In the genomic region with DNA sequence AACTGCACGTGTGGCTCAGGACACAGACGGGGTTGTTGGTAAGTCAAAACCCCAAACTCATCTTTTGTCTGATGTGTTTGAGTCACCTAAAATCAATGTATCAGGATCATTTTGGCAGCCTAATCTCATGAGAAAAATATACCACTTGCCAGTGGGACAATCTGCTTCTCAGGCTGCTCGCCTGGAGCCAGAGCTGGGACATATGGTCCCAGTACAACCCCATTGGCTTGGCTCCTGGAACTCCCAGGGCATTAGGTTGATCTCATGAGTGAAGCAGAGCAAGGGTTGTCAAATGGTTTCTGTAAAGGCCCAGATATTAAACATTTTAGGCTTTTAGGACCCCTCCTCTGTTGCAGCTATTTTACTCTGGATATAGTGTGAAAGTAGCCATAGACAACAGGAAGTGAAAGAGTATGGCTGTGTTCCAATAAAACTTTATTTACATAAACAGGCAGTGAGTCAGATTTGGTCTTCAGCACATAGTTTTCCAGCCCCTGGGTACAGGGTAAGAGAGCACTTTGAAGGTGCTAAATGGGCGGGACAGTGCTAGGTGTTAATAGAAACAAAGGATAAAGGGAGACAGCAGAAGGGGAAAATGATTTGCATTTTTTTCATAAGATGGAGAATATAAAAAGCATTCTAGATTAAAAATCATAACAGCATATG, we compare ENCODE assay signal across 26 cellular contexts.
DNase-seq lines count a peak whose midpoint lies in the region; ATAC-seq and TF ChIP-seq lines count a peak whose summit lies in the region.
"Had no signal": no experiment of that assay in that cellular context is flagged by ENCODE, and none has a peak within 500 bp of the region (broad histone marks: within the 10 kb centered on the region; RNA-seq: fewer than 3 reads in every experiment).

No MANE protein-coding gene starts in this region.

- no peak overlapping the region for H3K4ac ChIP-seq in mesenchymal stem cell (ENCODE audit: low read depth in 1 of 2, low read length in 2 of 2)

- H3K4me3 ChIP-seq in MG63 (no peak overlapping the region), RWPE2 (ENCODE audit: severe bottlenecking) (no peak overlapping the region), mesenchymal stem cell (ENCODE audit: insufficient read depth in 1 of 2, low read depth in 1 of 2, low read length in 2 of 2) (no peak overlapping the region)
- H3K4me3 ChIP-seq: adrenal gland, skin epidermis, tibial nerve had no signal

- H3K27me3 ChIP-seq in MG63 = no peaks in the 10 kb centered on the region
- H3K27me3 ChIP-seq in RWPE2 (ENCODE audit: insufficient read depth, poor library complexity, severe bottlenecking) = no peaks in the 10 kb centered on the region
- peaks cover 0 to 12% of the 10 kb centered on the region in 2 experiments for H3K27me3 ChIP-seq in mesenchymal stem cell (ENCODE audit: control insufficient read depth in 1 of 2, insufficient read depth in 1 of 2, low read length in 2 of 2)
- H3K27me3 ChIP-seq: adrenal gland, brain microvascular endothelial cell, tibial nerve had no signal

- H3K4me2 ChIP-seq in mesenchymal stem cell (ENCODE audit: low read length, poor library complexity, severe bottlenecking) = no peak overlapping the region

- no peak overlapping the region for H3K18ac ChIP-seq in mesenchymal stem cell (ENCODE audit: low read depth in 1 of 2, low read length in 2 of 2)

- H2BK12ac ChIP-seq in mesenchymal stem cell (ENCODE audit: low read length in 2 of 2) = peak overlapping the region in 1 of 2 experiments; percentile 54

- no peak overlapping the region for H3K27ac ChIP-seq in RWPE2 (ENCODE audit: poor library complexity, severe bottlenecking)
- no peak overlapping the region for H3K27ac ChIP-seq in mesenchymal stem cell (ENCODE audit: low read length, poor library complexity, severe bottlenecking)
- H3K27ac ChIP-seq: adrenal gland, brain microvascular endothelial cell, epithelial cell of prostate, skin epidermis, tibial nerve, WERI-Rb-1 had no signal

- H3K4me1 ChIP-seq in RWPE2 (ENCODE audit: insufficient read depth, poor library complexity, severe bottlenecking) = no peaks in the 10 kb centered on the region
- peaks cover 6% of the 10 kb centered on the region for H3K4me1 ChIP-seq in mesenchymal stem cell (ENCODE audit: control insufficient read depth, insufficient read depth, low read depth, low read length)
- H3K4me1 ChIP-seq: adrenal gland, tibial nerve had no signal

- TF ChIP-seq CTCF in RWPE2 (IDR thresholded peaks at IDR 0.05; ENCODE audit: poor library complexity, severe bottlenecking) = no peak

- peak overlapping the region in 1 of 2 experiments; percentile 28 for H3K14ac ChIP-seq in mesenchymal stem cell (ENCODE audit: low read length in 2 of 2)

- H3K4me1 Mint-ChIP-seq in activated CD8-positive, alpha-beta T cell treated with anti-CD3 and anti-CD28 coated beads, Interleukin-2, amount 10 ng/mL, durations not matched to agents 7 days and 5 days (ENCODE audit: low read depth) = no peaks in the 10 kb centered on the region

- no peaks in the 10 kb centered on the region for H3K9me3 Mint-ChIP-seq in activated CD8-positive, alpha-beta T cell treated with anti-CD3 and anti-CD28 coated beads, Interleukin-2, amount 10 ng/mL, durations not matched to agents 7 days and 5 days (ENCODE audit: insufficient read depth)
- H3K9me3 Mint-ChIP-seq: activated naive CD4-positive, alpha-beta T cell treated with anti-CD3 and anti-CD28 coated beads for 36 hours; activated T-helper 1 cell treated with anti-CD3 and anti-CD28 coated beads, Interleukin-12 subunit alpha, Interleukin-12 subunit beta, Interleukin-2, Interleukin-4 antibody, amounts not matched to agents 30 ng/mL and 10 ng/mL and 1 ng/mL, durations not matched to agents 14 hours and 24 hours and 36 hours had no signal

- H3K36me3 ChIP-seq in MG63 (no peaks in the 10 kb centered on the region), RWPE2 (ENCODE audit: low read depth) (no peaks in the 10 kb centered on the region), mesenchymal stem cell (ENCODE audit: control insufficient read depth in 1 of 2, insufficient read depth in 2 of 2, low read depth in 1 of 2, low read length in 2 of 2) (no peaks in the 10 kb centered on the region)
- H3K36me3 ChIP-seq: adrenal gland, brain microvascular endothelial cell, tibial nerve, WERI-Rb-1 had no signal

- DNase-seq in NCI-H2171 treated with DMSO at 0.1 percent for 48 hours (lab: John Stamatoyannopoulos, UW) = peak; percentile 17
- DNase-seq in NCI-H2171 (lab: John Stamatoyannopoulos, UW) = no peak
- peak; percentile 7 for DNase-seq in MG63
- no peak for DNase-seq in RWPE2 (ENCODE audit: low spot score)
- peak; percentile 27 for DNase-seq in mesenchymal stem cell
- DNase-seq in HT-29 (ENCODE audit: low spot score) = no peak
- DNase-seq in activated CD8-positive, alpha-beta T cell treated with anti-CD3 and anti-CD28 coated beads, Interleukin-2, amount 10 ng/mL, durations not matched to agents 7 days and 5 days = no peak
- no peak for DNase-seq in iPS-NIHi7 (ENCODE audit: extremely low spot score)
- DNase-seq: activated naive CD4-positive, alpha-beta T cell treated with anti-CD3 and anti-CD28 coated beads for 36 hours; adrenal gland; brain microvascular endothelial cell; COR-L47; DND-41; effector CD4-positive, alpha-beta T cell; Karpas-422; NCI-H1930; NCI-H2227 treated with DMSO at 0.1 percent for 48 hours; SHP77; T1000; WERI-Rb-1 had no signal

- no peak overlapping the region for H2BK120ac ChIP-seq in mesenchymal stem cell (ENCODE audit: low read depth, low read length)

- H3K23ac ChIP-seq in mesenchymal stem cell (ENCODE audit: low read length in 2 of 2) = no peak overlapping the region

- H2AK5ac ChIP-seq in mesenchymal stem cell (ENCODE audit: low read length, severe bottlenecking) = peak overlapping the region; percentile 19

- H3K27ac Mint-ChIP-seq in activated CD8-positive, alpha-beta T cell treated with anti-CD3 and anti-CD28 coated beads, Interleukin-2, amount 10 ng/mL, durations not matched to agents 7 days and 5 days = no peak overlapping the region
- H3K27ac Mint-ChIP-seq: activated naive CD4-positive, alpha-beta T cell treated with anti-CD3 and anti-CD28 coated beads for 36 hours; activated T-helper 1 cell treated with anti-CD3 and anti-CD28 coated beads, Interleukin-12 subunit alpha, Interleukin-12 subunit beta, Interleukin-2, Interleukin-4 antibody, amounts not matched to agents 30 ng/mL and 10 ng/mL and 1 ng/mL, durations not matched to agents 14 hours and 24 hours and 36 hours; natural killer cell treated with Interleukin-12 subunit alpha and Interleukin-12 subunit beta and Interleukin-15 and Interleukin-18, amount 100 ng/mL, for 72 hours; stimulated activated naive CD8-positive, alpha-beta T cell treated with anti-CD3 and anti-CD28 coated beads, Interleukin-15, Interleukin-2, amounts not matched to agents 100 ng/mL and 50 ng/mL, for 24 hours had no signal

- H2BK15ac ChIP-seq in mesenchymal stem cell (ENCODE audit: low read depth, poor library complexity, severe bottlenecking) = no peak overlapping the region

- H2BK5ac ChIP-seq in mesenchymal stem cell (ENCODE audit: low read depth, low read length, poor library complexity, severe bottlenecking) = no peak overlapping the region

- no peaks in the 10 kb centered on the region for H3K36me3 Mint-ChIP-seq in activated CD8-positive, alpha-beta T cell treated with anti-CD3 and anti-CD28 coated beads, Interleukin-2, amount 10 ng/mL, durations not matched to agents 7 days and 5 days (ENCODE audit: low read depth)
- H3K36me3 Mint-ChIP-seq: natural killer cell treated with Interleukin-12 subunit alpha and Interleukin-12 subunit beta and Interleukin-15 and Interleukin-18, amount 100 ng/mL, for 72 hours had no signal

- no peak overlapping the region for H3K4me3 Mint-ChIP-seq in activated CD8-positive, alpha-beta T cell treated with anti-CD3 and anti-CD28 coated beads, Interleukin-2, amount 10 ng/mL, durations not matched to agents 7 days and 5 days
- H3K4me3 Mint-ChIP-seq: activated naive CD4-positive, alpha-beta T cell treated with anti-CD3 and anti-CD28 coated beads for 36 hours; activated T-helper 1 cell treated with anti-CD3 and anti-CD28 coated beads, Interleukin-12 subunit alpha, Interleukin-12 subunit beta, Interleukin-2, Interleukin-4 antibody, amounts not matched to agents 30 ng/mL and 10 ng/mL and 1 ng/mL, durations not matched to agents 14 hours and 24 hours and 36 hours; natural killer cell treated with Interleukin-12 subunit alpha and Interleukin-12 subunit beta and Interleukin-15 and Interleukin-18, amount 100 ng/mL, for 72 hours; stimulated activated naive CD8-positive, alpha-beta T cell treated with anti-CD3 and anti-CD28 coated beads, Interleukin-15, Interleukin-2, amounts not matched to agents 100 ng/mL and 50 ng/mL, for 24 hours had no signal

- H3K27me3 Mint-ChIP-seq in activated CD8-positive, alpha-beta T cell treated with anti-CD3 and anti-CD28 coated beads, Interleukin-2, amount 10 ng/mL, durations not matched to agents 7 days and 5 days (ENCODE audit: low read depth) = peaks cover 2% of the 10 kb centered on the region

- H2AFZ ChIP-seq in mesenchymal stem cell (ENCODE audit: low read depth, low read length) = no peak overlapping the region

- no peaks in the 10 kb centered on the region for H3K79me1 ChIP-seq in mesenchymal stem cell (replicated peaks; ENCODE audit: low read length, poor library complexity, severe bottlenecking)

- peak; percentile 42; the same call in 2 of the 3 replicates for ATAC-seq in RWPE2 (ENCODE audit: low read depth)
- ATAC-seq in activated CD8-positive, alpha-beta T cell treated with anti-CD3 and anti-CD28 coated beads, Interleukin-2, amount 10 ng/mL, durations not matched to agents 7 days and 5 days = no peak
- ATAC-seq: natural killer cell treated with Interleukin-12 subunit alpha and Interleukin-12 subunit beta and Interleukin-15 and Interleukin-18, amount 100 ng/mL, for 72 hours had no signal

- CTCF ChIA-PET in activated CD8-positive, alpha-beta T cell treated with anti-CD3 and anti-CD28 coated beads, Interleukin-2, amount 10 ng/mL, durations not matched to agents 7 days and 5 days (lab: Charles Lee) = no interaction called here

- no peak overlapping the region for H4K91ac ChIP-seq in mesenchymal stem cell (ENCODE audit: low read length)

- H3K9me3 ChIP-seq in MG63 (no peaks in the 10 kb centered on the region), RWPE2 (ENCODE audit: severe bottlenecking) (no peaks in the 10 kb centered on the region), mesenchymal stem cell (ENCODE audit: control insufficient read depth, low read length) (no peaks in the 10 kb centered on the region)
- H3K9me3 ChIP-seq: adrenal gland, tibial nerve had no signal

- POLR2A ChIA-PET in activated CD8-positive, alpha-beta T cell treated with anti-CD3 and anti-CD28 coated beads, Interleukin-2, amount 10 ng/mL, durations not matched to agents 7 days and 5 days (lab: Charles Lee) = no interaction called here

- 100% methylated on average over 4 of the region's 4 CpGs for WGBS in mesenchymal stem cell

- no peak overlapping the region for H4K8ac ChIP-seq in mesenchymal stem cell (ENCODE audit: low read length)

- H3K9ac ChIP-seq in mesenchymal stem cell (ENCODE audit: low read length) = no peak overlapping the region

Comparison
In these comparisons a context has a peak if more than half of its experiments do, and no peak if none do; other contexts are left out.
1. DNase-seq: peak in NCI-H2171 treated with DMSO at 0.1 percent for 48 hours (single experiment), MG63 (single experiment) and mesenchymal stem cell (single experiment); none in NCI-H2171 (single experiment), RWPE2 (single experiment), HT-29 (single experiment), activated CD8-positive, alpha-beta T cell treated with anti-CD3 and anti-CD28 coated beads, Interleukin-2, amount 10 ng/mL, durations not matched to agents 7 days and 5 days (single experiment) and iPS-NIHi7 (single experiment).